Comparison of ENCODE assay signal across 15 cellular contexts in the genomic region with DNA sequence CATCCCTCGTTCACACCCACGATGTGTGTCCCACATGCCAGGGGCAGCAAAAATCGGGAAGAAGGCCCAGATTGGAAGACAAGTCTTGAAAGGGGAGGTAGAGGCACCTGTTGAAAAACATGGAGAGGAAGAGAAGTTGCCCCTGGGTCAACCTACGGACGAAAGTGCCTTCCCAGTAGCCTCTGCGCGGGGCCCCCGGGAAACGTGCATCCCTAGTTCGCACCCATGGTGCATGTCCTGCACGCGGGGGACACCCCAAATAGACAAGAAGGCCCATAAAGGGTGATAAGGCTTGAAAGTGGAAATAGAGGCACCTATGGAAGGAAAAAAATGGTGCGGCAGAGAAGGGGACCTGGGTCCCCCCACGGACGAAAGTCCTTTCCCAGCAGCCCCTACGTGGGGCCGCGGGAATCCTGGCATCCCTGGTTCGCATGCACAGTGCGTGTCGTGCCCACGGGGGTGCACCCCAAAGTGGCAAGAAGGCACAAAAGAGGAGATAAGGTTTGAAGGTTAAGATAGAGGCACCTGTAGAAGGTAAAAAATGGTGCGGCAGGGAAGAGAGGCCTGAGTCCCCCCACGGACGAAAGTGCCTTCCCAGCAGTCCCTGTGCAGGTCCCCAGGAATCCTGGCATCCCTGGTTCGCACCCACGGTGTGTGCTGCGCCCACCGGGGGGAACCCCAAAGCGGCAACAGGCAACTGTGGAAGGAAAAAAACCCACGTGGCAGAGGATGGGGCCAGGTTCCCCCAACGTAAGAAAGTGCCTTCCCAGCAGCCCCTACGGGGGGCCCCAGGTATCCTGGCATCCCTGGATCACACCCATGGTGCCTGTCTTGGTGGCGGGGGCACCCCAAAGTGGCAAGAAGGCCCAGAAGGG.
DNase-seq lines count a peak whose midpoint lies in the region; ATAC-seq and TF ChIP-seq lines count a peak whose summit lies in the region.
"Had no signal": no experiment of that assay in that cellular context is flagged by ENCODE, and none has a peak within 500 bp of the region (broad histone marks: within the 10 kb centered on the region; RNA-seq: fewer than 3 reads in every experiment).

No MANE protein-coding gene starts in this region.

- BruUV-seq in Calu3 (replicated peaks; lab: Mats Ljungman, UMichigan), result no TSS peak

- no peaks in the 10 kb centered on the region for H3K36me3 ChIP-seq in left ventricle myocardium inferior
- no peaks in the 10 kb centered on the region for H3K36me3 ChIP-seq in mucosa of descending colon (ENCODE audit: low read depth)
- H3K36me3 ChIP-seq: BLaER1 treated with 17β-estradiol and CSF1 and Interleukin-3, amounts not matched to agents 10 nM and 100 nM had no signal

- H3K4me1 ChIP-seq in left ventricle myocardium inferior (no peaks in the 10 kb centered on the region), mucosa of descending colon (ENCODE audit: low read depth) (no peaks in the 10 kb centered on the region)
- H3K4me1 ChIP-seq: BLaER1 treated with 17β-estradiol and CSF1 and Interleukin-3, amounts not matched to agents 10 nM and 100 nM had no signal

- H3K27ac ChIP-seq in left ventricle myocardium inferior (replicated peaks), result no peak overlapping the region
- H3K27ac ChIP-seq: BLaER1 treated with 17β-estradiol and CSF1 and Interleukin-3, amounts not matched to agents 10 nM and 100 nM; GM23248; HL-60 had no signal

- H3K36me3 Mint-ChIP-seq in Calu3 (ENCODE audit: insufficient read depth, unreplicated experiment), result peaks cover 8% of the 10 kb centered on the region
- H3K36me3 Mint-ChIP-seq in glutamatergic neuron (ENCODE audit: unreplicated experiment), result peaks cover 41% of the 10 kb centered on the region

- no peak for ATAC-seq in Right ventricle myocardium inferior
- no peak for ATAC-seq in mucosa of descending colon

- intact Hi-C loops in Right ventricle myocardium inferior (cut with DNase I) (no loop called here), left ventricle myocardium inferior (cut with micrococcal nuclease) (no loop called here), Calu3 (cut with micrococcal nuclease; ENCODE audit: unreplicated experiment) (no loop called here), mucosa of descending colon (cut with DNase I, micrococcal nuclease) (no loop called here)

- H3K27me3 ChIP-seq in left ventricle myocardium inferior (ENCODE audit: low read depth), result peaks cover 33% of the 10 kb centered on the region
- H3K27me3 ChIP-seq: BLaER1 treated with 17β-estradiol and CSF1 and Interleukin-3, amounts not matched to agents 10 nM and 100 nM had no signal

- TF ChIP-seq CTCF in left ventricle myocardium inferior (IDR thresholded peaks at IDR 0.05; ENCODE audit: borderline replicate concordance) (no peak), Calu3 (IDR thresholded peaks at IDR 0.05; ENCODE audit: unreplicated experiment) (peak; percentile 14), glutamatergic neuron (IDR thresholded peaks at IDR 0.05; ENCODE audit: partially characterized antibody, unreplicated experiment) (no peak), mucosa of descending colon (IDR thresholded peaks at IDR 0.05) (no peak)

- H3K4me3 ChIP-seq in left ventricle myocardium inferior (no peak overlapping the region), mucosa of descending colon (no peak overlapping the region)
- H3K4me3 ChIP-seq: BLaER1 treated with 17β-estradiol and CSF1 and Interleukin-3, amounts not matched to agents 10 nM and 100 nM; GM23248 had no signal

- H3K9me3 ChIP-seq in left ventricle myocardium inferior (replicated peaks) (peaks cover 30% of the 10 kb centered on the region), mucosa of descending colon (peaks cover 99% of the 10 kb centered on the region)

- H3K4me3 Mint-ChIP-seq in Calu3 (ENCODE audit: low read depth, unreplicated experiment) (no peak overlapping the region), glutamatergic neuron (ENCODE audit: unreplicated experiment) (no peak overlapping the region)
- H3K4me3 Mint-ChIP-seq: CD4-positive, CD25-positive, alpha-beta regulatory T cell had no signal

- DNase-seq in Right ventricle myocardium inferior (ENCODE audit: missing footprints), result peak; percentile 50
- DNase-seq in left ventricle myocardium inferior, result no peak
- DNase-seq in Calu3, result no peak
- DNase-seq in glutamatergic neuron, result no peak
- DNase-seq in mucosa of descending colon, result peak in 2 of 3 donors; percentile 2 to 22
- no peak for DNase-seq in AG08396 (ENCODE audit: low spot score)
- no peak for DNase-seq in hypothalamus (lab: John Stamatoyannopoulos, UW)
- DNase-seq in NOMO-1 treated with dmso at 0.1 percent for 144 hours (lab: John Stamatoyannopoulos, UW; ENCODE audit: unreplicated experiment), result no peak
- DNase-seq: 8988T; CD4-positive, CD25-positive, alpha-beta regulatory T cell; DMS 273 treated with DMSO at 0.1 percent for 48 hours; GM23248; H7 had no signal

- H3K4me1 Mint-ChIP-seq in Calu3 (ENCODE audit: low read depth, unreplicated experiment) (no peaks in the 10 kb centered on the region), glutamatergic neuron (ENCODE audit: low read depth, unreplicated experiment) (no peaks in the 10 kb centered on the region)
- H3K4me1 Mint-ChIP-seq: CD4-positive, CD25-positive, alpha-beta regulatory T cell had no signal

- H3K27me3 Mint-ChIP-seq in Calu3 (ENCODE audit: unreplicated experiment) (no peaks in the 10 kb centered on the region), glutamatergic neuron (ENCODE audit: unreplicated experiment) (peaks cover 21% of the 10 kb centered on the region)
- H3K27me3 Mint-ChIP-seq: CD4-positive, CD25-positive, alpha-beta regulatory T cell had no signal

- H3K9me3 Mint-ChIP-seq in Calu3 (ENCODE audit: low read depth, unreplicated experiment) (peaks cover 38% of the 10 kb centered on the region), glutamatergic neuron (ENCODE audit: unreplicated experiment) (peaks cover 58% of the 10 kb centered on the region)

- CTCF ChIA-PET in Calu3 (lab: Charles Lee), result no interaction called here

- H3K27ac Mint-ChIP-seq in Calu3 (ENCODE audit: unreplicated experiment) (no peak overlapping the region), glutamatergic neuron (ENCODE audit: unreplicated experiment) (peak overlapping the region; percentile 79)
- H3K27ac Mint-ChIP-seq: CD4-positive, CD25-positive, alpha-beta regulatory T cell had no signal

Comparison
In these comparisons a context has a peak if more than half of its experiments do, and no peak if none do; other contexts are left out.
1. DNase-seq: peak in Right ventricle myocardium inferior (single experiment) and mucosa of descending colon (2 of 3); none in left ventricle myocardium inferior (single experiment), Calu3 (single experiment), glutamatergic neuron (single experiment), AG08396 (single experiment), hypothalamus (0 of 51) and NOMO-1 treated with dmso at 0.1 percent for 144 hours (single experiment).